ENCODE assay signal across 7 cellular contexts in genomic region chr4:38860788-38861424, GRCh38. TPM values are rescaled to one million over a fixed set of nuclear protein-coding genes. Genes with fewer than 3 reads are reported as not detected.
DNase-seq lines count a peak whose midpoint lies in the region; TF ChIP-seq lines count a peak whose summit lies in the region.

No MANE protein-coding gene starts in this region.

- DNase-seq in GM12864 (ENCODE audit: low read depth): peak; percentile 61
- DNase-seq in HCEC 1CT: peak; percentile 25
- peak; percentile 75 for DNase-seq in NCI-H774 (lab: John Stamatoyannopoulos, UW)
- DNase-seq in activated T-cell treated with anti-CD3 and anti-CD28 coated beads for 24 hours (ENCODE audit: low read depth): peak; percentile 40
- DNase-seq in fibroblast of villous mesenchyme (ENCODE audit: low read depth): peak; percentile 60
- peak; percentile 49 to 54 for DNase-seq in stimulated activated CD4-positive, alpha-beta T cell treated with anti-CD3 and anti-CD28 coated beads, Interleukin-15, amount 100 ng/mL, for 48 hours (ENCODE audit: low read depth in 2 of 2)
- no peak for DNase-seq in retina

- TF ChIP-seq CTCF in GM12864 (IDR thresholded peaks at IDR 0.05; ENCODE audit: low read depth, low read length, missing control alignments) (peak; percentile 96), fibroblast of villous mesenchyme (IDR thresholded peaks at IDR 0.05; ENCODE audit: insufficient read depth, low read depth, low read length) (peak; percentile 80)

- H3K4me3 ChIP-seq in GM12864 (ENCODE audit: low read depth, low read length) (no peak overlapping the region), fibroblast of villous mesenchyme (ENCODE audit: low read depth, low read length) (no peak overlapping the region)

RNA-seq across cellular contexts. Expression of gene TLR6, which starts 4.3 kb away (rescaled TPM):
- total RNA-seq in fibroblast of villous mesenchyme: 2.3 and 3.0 TPM in 2 replicates

RNA-seq across cellular contexts. Expression of gene FAM114A1, which starts 6.7 kb away (rescaled TPM):
- total RNA-seq in fibroblast of villous mesenchyme: 426 and 471 TPM in 2 replicates

RNA-seq across cellular contexts. Expression of gene TLR1, which starts 56.3 kb away (rescaled TPM):
- total RNA-seq in fibroblast of villous mesenchyme: 0.32 and 0.86 TPM in 2 replicates
